ENCODE assay signal across 9 cellular contexts in genomic region chr5:67160985-67161384, GRCh38. TPM values are rescaled to one million over a fixed set of nuclear protein-coding genes. Genes with fewer than 3 reads are reported as not detected.
DNase-seq lines count a peak whose midpoint lies in the region; ATAC-seq, FAIRE-seq and TF ChIP-seq lines count a peak whose summit lies in the region.
"Had no signal": no experiment of that assay in that cellular context is flagged by ENCODE, and none has a peak within 500 bp of the region (broad histone marks: within the 10 kb centered on the region; RNA-seq: fewer than 3 reads in every experiment).

No MANE protein-coding gene starts in this region.

- peaks cover 66% of the 10 kb centered on the region for H3K4me1 Mint-ChIP-seq in activated CD4-positive, alpha-beta T cell treated with anti-CD3 and anti-CD28 coated beads for 36 hours
- H3K4me1 Mint-ChIP-seq in stimulated activated effector memory CD8-positive, alpha-beta T cell treated with anti-CD3 and anti-CD28 coated beads, Interleukin-12 subunit alpha, Interleukin-12 subunit beta, amount 100 ng/mL, for 72 hours: peaks cover 73% of the 10 kb centered on the region

- H3K27ac Mint-ChIP-seq in activated CD4-positive, alpha-beta T cell treated with anti-CD3 and anti-CD28 coated beads for 36 hours: peak overlapping the region; percentile 79
- H3K27ac Mint-ChIP-seq in stimulated activated effector memory CD8-positive, alpha-beta T cell treated with anti-CD3 and anti-CD28 coated beads, Interleukin-12 subunit alpha, Interleukin-12 subunit beta, amount 100 ng/mL, for 72 hours: peak overlapping the region; percentile 97

- DNase-seq in H7 (peak; percentile 26), endothelial cell of umbilical vein (ENCODE audit: low read depth, low spot score) (no peak), glomerular visceral epithelial cell (ENCODE audit: extremely low spot score) (no peak), retina (no peak), GM13976 (ENCODE audit: low spot score) (no peak), dermis blood vessel endothelial cell (no peak)
- peak; percentile 61 for DNase-seq in activated CD4-positive, alpha-beta T cell treated with anti-CD3 and anti-CD28 coated beads for 36 hours
- DNase-seq in stimulated activated effector memory CD8-positive, alpha-beta T cell treated with anti-CD3 and anti-CD28 coated beads, Interleukin-12 subunit alpha, Interleukin-12 subunit beta, amount 100 ng/mL, for 72 hours (ENCODE audit: low spot score in 2 of 2): no peak

- H3K9me3 Mint-ChIP-seq in activated CD4-positive, alpha-beta T cell treated with anti-CD3 and anti-CD28 coated beads for 36 hours (ENCODE audit: low read depth): no peaks in the 10 kb centered on the region
- no peaks in the 10 kb centered on the region for H3K9me3 Mint-ChIP-seq in stimulated activated effector memory CD8-positive, alpha-beta T cell treated with anti-CD3 and anti-CD28 coated beads, Interleukin-12 subunit alpha, Interleukin-12 subunit beta, amount 100 ng/mL, for 72 hours

- TF ChIP-seq CTCF in endothelial cell of umbilical vein (IDR thresholded peaks at IDR 0.05; ENCODE audit: extremely low read depth in 1 of 2, insufficient read depth in 1 of 2, low read depth in 1 of 2, low read length in 2 of 2) (no peak), GM13976 (IDR thresholded peaks at IDR 0.05; ENCODE audit: borderline replicate concordance, control extremely low read depth, extremely low read depth, insufficient read depth, missing control alignments) (no peak)

- intact Hi-C loops in activated CD4-positive, alpha-beta T cell treated with anti-CD3 and anti-CD28 coated beads for 36 hours (cut with DNase I, micrococcal nuclease): loop anchor here (1.0 to 10.0 kb wide), 3 partner anchors 48 to 1054 kb away; partner anchors contain the start of gene PIK3R1 (in 1 of the 2)
- intact Hi-C loops in endothelial cell of umbilical vein (cut with micrococcal nuclease): no loop called here

- H3K4me3 Mint-ChIP-seq in activated CD4-positive, alpha-beta T cell treated with anti-CD3 and anti-CD28 coated beads for 36 hours: no peak overlapping the region
- H3K4me3 Mint-ChIP-seq in stimulated activated effector memory CD8-positive, alpha-beta T cell treated with anti-CD3 and anti-CD28 coated beads, Interleukin-12 subunit alpha, Interleukin-12 subunit beta, amount 100 ng/mL, for 72 hours: peak overlapping the region; percentile 80

- no peaks in the 10 kb centered on the region for H3K27me3 Mint-ChIP-seq in activated CD4-positive, alpha-beta T cell treated with anti-CD3 and anti-CD28 coated beads for 36 hours

- no peak overlapping the region for H3K9ac ChIP-seq in endothelial cell of umbilical vein (replicated peaks; ENCODE audit: extremely low read depth, insufficient read depth, low read length)

- no peak overlapping the region for H3K27ac ChIP-seq in endothelial cell of umbilical vein (ENCODE audit: insufficient read depth, low read depth, low read length)

- no peak overlapping the region for H2AFZ ChIP-seq in endothelial cell of umbilical vein (ENCODE audit: low read depth, low read length)

- H3K36me3 Mint-ChIP-seq in activated CD4-positive, alpha-beta T cell treated with anti-CD3 and anti-CD28 coated beads for 36 hours (ENCODE audit: low read depth): peaks cover 26% of the 10 kb centered on the region
- H3K36me3 Mint-ChIP-seq in stimulated activated effector memory CD8-positive, alpha-beta T cell treated with anti-CD3 and anti-CD28 coated beads, Interleukin-12 subunit alpha, Interleukin-12 subunit beta, amount 100 ng/mL, for 72 hours: peaks cover 53% of the 10 kb centered on the region

- dilution Hi-C loops in endothelial cell of umbilical vein (cut with MboI; ENCODE audit: extremely low pct_ligation_motif_present, low sequenced_read_pairs): loop anchor here (25.0 kb wide), 1 partner anchor 1101 kb away; no protein-coding TSS in a partner anchor

- BruUV-seq in endothelial cell of umbilical vein (replicated peaks; lab: Mats Ljungman, UMichigan): no TSS peak

- POLR2A ChIA-PET in activated CD4-positive, alpha-beta T cell treated with anti-CD3 and anti-CD28 coated beads for 36 hours (lab: Charles Lee): interaction anchor here (0.7 kb wide), 1 partner anchor 46 kb away, joined by 4 read pairs; no protein-coding TSS in a partner anchor
- POLR2A ChIA-PET in endothelial cell of umbilical vein (lab: Charles Lee): no interaction called here

- no peak overlapping the region for H3K4me2 ChIP-seq in endothelial cell of umbilical vein (ENCODE audit: insufficient read depth, low read length)

- no peaks in the 10 kb centered on the region for H3K9me1 ChIP-seq in endothelial cell of umbilical vein (replicated peaks; ENCODE audit: control insufficient read depth, extremely low read depth, insufficient read depth, low read length)

- no peaks in the 10 kb centered on the region for H3K9me3 ChIP-seq in endothelial cell of umbilical vein (replicated peaks; ENCODE audit: control insufficient read depth, insufficient read depth, low read length)

- in situ Hi-C loops in GM13976 (cut with MboI; ENCODE audit: low sequenced_read_pairs, unreplicated experiment): no loop called here

- CTCF ChIA-PET in activated CD4-positive, alpha-beta T cell treated with anti-CD3 and anti-CD28 coated beads for 36 hours (lab: Charles Lee): interaction anchor here (0.8 to 16.7 kb wide), 4 partner anchors 44 to 1126 kb away, joined by 3 to 276 read pairs (median 4); no protein-coding TSS in a partner anchor
- CTCF ChIA-PET in endothelial cell of umbilical vein (lab: Charles Lee): interaction anchor here (1.7 to 9.5 kb wide), 2 partner anchors 46 to 1092 kb away, joined by 6 to 126 read pairs; no protein-coding TSS in a partner anchor

- ATAC-seq in activated CD4-positive, alpha-beta T cell treated with anti-CD3 and anti-CD28 coated beads for 36 hours: peak; percentile 55
- ATAC-seq in stimulated activated effector memory CD8-positive, alpha-beta T cell treated with anti-CD3 and anti-CD28 coated beads, Interleukin-12 subunit alpha, Interleukin-12 subunit beta, amount 100 ng/mL, for 72 hours: peak; percentile 33
- ATAC-seq: K562 had no signal

- no peaks in the 10 kb centered on the region for H3K36me3 ChIP-seq in H7 (replicated peaks; ENCODE audit: control insufficient read depth, insufficient read depth, low read length)
- H3K36me3 ChIP-seq in endothelial cell of umbilical vein (ENCODE audit: control insufficient read depth in 2 of 2, extremely low read depth in 1 of 2, insufficient read depth in 2 of 2, low read length in 2 of 2): peaks cover 38 to 42% of the 10 kb centered on the region in 2 experiments

- H3K27me3 ChIP-seq in H7 (ENCODE audit: control insufficient read depth, insufficient read depth, low read length) (no peaks in the 10 kb centered on the region), endothelial cell of umbilical vein (ENCODE audit: control insufficient read depth in 2 of 2, insufficient read depth in 2 of 2, low read length in 2 of 2) (no peaks in the 10 kb centered on the region)

- H4K20me1 ChIP-seq in endothelial cell of umbilical vein (replicated peaks; ENCODE audit: control insufficient read depth, extremely low read depth, insufficient read depth, low read length): no peaks in the 10 kb centered on the region

- H3K79me2 ChIP-seq in endothelial cell of umbilical vein (ENCODE audit: control insufficient read depth, insufficient read depth, low read length): no peaks in the 10 kb centered on the region

- no peak for TF ChIP-seq POLR2A in endothelial cell of umbilical vein (IDR thresholded peaks at IDR 0.05; ENCODE audit: low read depth, low read length)

- peaks cover 4% of the 10 kb centered on the region for H3K4me1 ChIP-seq in endothelial cell of umbilical vein (ENCODE audit: control insufficient read depth, extremely low read depth, insufficient read depth, low read length)

- peak; percentile 46 for FAIRE-seq in endothelial cell of umbilical vein (lab: Jason Lieb, UNC)
- FAIRE-seq: K562 had no signal

- no peak overlapping the region for H3K4me3 ChIP-seq in H7 (ENCODE audit: insufficient read depth, low read depth, low read length)
- no peak overlapping the region for H3K4me3 ChIP-seq in endothelial cell of umbilical vein (replicated peaks in 1 of 3; ENCODE audit: insufficient read depth in 1 of 3, low read depth in 1 of 3, low read length in 3 of 3)
- H3K4me3 ChIP-seq: K562 had no signal

TF ChIP-seq in endothelial cell of umbilical vein, 7 proteins besides CTCF, POLR2A, EP300 and RAD21:
- TF ChIP-seq MYC (IDR thresholded peaks at IDR 0.05; ENCODE audit: low read depth, low read length): no peak
- no peak for TF ChIP-seq GATA2 (IDR thresholded peaks at IDR 0.05; ENCODE audit: insufficient read depth, insufficient read length, low read depth, low read length)
- TF ChIP-seq, protein P1, sequence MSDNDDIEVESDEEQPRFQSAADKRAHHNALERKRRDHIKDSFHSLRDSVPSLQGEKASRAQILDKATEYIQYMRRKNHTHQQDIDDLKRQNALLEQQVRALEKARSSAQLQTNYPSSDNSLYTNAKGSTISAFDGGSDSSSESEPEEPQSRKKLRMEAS (IDR thresholded peaks at IDR 0.05; ENCODE audit: insufficient read depth, insufficient read length): no peak
- no peak for TF ChIP-seq EZH2 (IDR thresholded peaks at IDR 0.05; ENCODE audit: borderline replicate concordance, low read depth, low read length, severe bottlenecking)
- TF ChIP-seq POLR2AphosphoS5 (IDR thresholded peaks at IDR 0.05; ENCODE audit: insufficient read depth, low read depth, low read length): no peak
- TF ChIP-seq JUN (IDR thresholded peaks at IDR 0.05; ENCODE audit: borderline replicate concordance, insufficient read depth, insufficient read length, low read depth): no peak
- no peak for TF ChIP-seq FOS (IDR thresholded peaks at IDR 0.05; ENCODE audit: borderline replicate concordance, insufficient read depth, low read length)

RNA-seq across cellular contexts. Expression of gene CD180, which starts 35.6 kb away (rescaled TPM):
- not detected in 2 replicates for total RNA-seq in H7 (2014; rRNA removed; shearing (Covaris generic))
- under 1 TPM in 1 of 2 experiments, not detected in 1; 0.12 TPM for total RNA-seq in activated CD4-positive, alpha-beta T cell treated with anti-CD3 and anti-CD28 coated beads for 36 hours
- not detected in 2 replicates for total RNA-seq in endothelial cell of umbilical vein
- polyA plus RNA-seq in endothelial cell of umbilical vein: not detected in 2 replicates
- polyA plus RNA-seq in endothelial cell of umbilical vein (2011; cell fraction: cytosol; rRNA removed): not detected in 2 replicates
- polyA plus RNA-seq in endothelial cell of umbilical vein (2011; cell fraction: nucleus; rRNA removed): not detected in 2 replicates
- polyA plus RNA-seq in endothelial cell of umbilical vein (2012): not detected in 2 replicates
- not detected in 2 replicates for polyA minus RNA-seq in endothelial cell of umbilical vein
- not detected for polyA minus RNA-seq in endothelial cell of umbilical vein (2011; cell fraction: cytosol; rRNA and poly(A)+ RNA removed)
- not detected in 2 replicates for polyA minus RNA-seq in endothelial cell of umbilical vein (2011; cell fraction: nucleus; rRNA and poly(A)+ RNA removed)
- total RNA-seq in dermis blood vessel endothelial cell: 0.09 TPM in 1 of 2 replicates, not detected in the other

Comparison
In these comparisons a context has a peak if more than half of its experiments do, and no peak if none do; other contexts are left out.
1. DNase-seq: peak in H7 (single experiment) and activated CD4-positive, alpha-beta T cell treated with anti-CD3 and anti-CD28 coated beads for 36 hours (single experiment); none in endothelial cell of umbilical vein (single experiment), stimulated activated effector memory CD8-positive, alpha-beta T cell treated with anti-CD3 and anti-CD28 coated beads, Interleukin-12 subunit alpha, Interleukin-12 subunit beta, amount 100 ng/mL, for 72 hours (0 of 2), glomerular visceral epithelial cell (single experiment), retina (single experiment), GM13976 (single experiment) and dermis blood vessel endothelial cell (single experiment).